ENCODE assay signal across 17 cellular contexts in genomic region chr2:67038195-67038594, GRCh38.
DNase-seq lines count a peak whose midpoint lies in the region; ATAC-seq, FAIRE-seq and TF ChIP-seq lines count a peak whose summit lies in the region.
"Had no signal": no experiment of that assay in that cellular context is flagged by ENCODE, and none has a peak within 500 bp of the region (broad histone marks: within the 10 kb centered on the region; RNA-seq: fewer than 3 reads in every experiment).

No MANE protein-coding gene starts in this region.

- H3K4me3 ChIP-seq in HEK293 (ENCODE audit: low read depth, low read length) (no peak overlapping the region), HepG2 (replicated peaks in 1 of 3; ENCODE audit: insufficient read depth in 1 of 3, low read depth in 2 of 3, low read length in 3 of 3) (no peak overlapping the region), neuronal stem cell (ENCODE audit: low read length in 2 of 2) (no peak overlapping the region)
- H3K4me3 ChIP-seq: BLaER1, GM12878 had no signal

- peak; percentile 59 for ATAC-seq in HepG2
- ATAC-seq in activated naive CD8-positive, alpha-beta T cell treated with anti-CD3 and anti-CD28 coated beads, Interleukin-2, amount 50 U/mL, for 24 hours, result no peak
- ATAC-seq: GM12878 had no signal

- no peak overlapping the region for H4K8ac ChIP-seq in neuronal stem cell (ENCODE audit: low read depth, low read length)

- no peak overlapping the region for H3K14ac ChIP-seq in neuronal stem cell (ENCODE audit: low read length)

- H3K4me1 ChIP-seq in HEK293 (ENCODE audit: control insufficient read depth, insufficient read depth, low read length) (peaks cover 15% of the 10 kb centered on the region), HepG2 (ENCODE audit: insufficient read depth, low read length) (0 out of 2 replicates have a peak, but pooled peaks cover 10% of the 10 kb centered on the region), neuronal stem cell (ENCODE audit: control insufficient read depth in 2 of 2, insufficient read depth in 1 of 2, low read depth in 1 of 2, low read length in 2 of 2) (peaks cover 0 to 3% of the 10 kb centered on the region in 2 donors)
- H3K4me1 ChIP-seq: BLaER1 had no signal

- no peak for FAIRE-seq in HepG2 (lab: Jason Lieb, UNC)
- FAIRE-seq: GM12878, GM18507 had no signal

- no peak overlapping the region for H3K4me3 Mint-ChIP-seq in activated T-cell treated with anti-CD3 and anti-CD28 coated beads, Interleukin-2, amount 50 U/mL, for 24 hours
- H3K4me3 Mint-ChIP-seq in activated naive CD8-positive, alpha-beta T cell treated with anti-CD3 and anti-CD28 coated beads, Interleukin-2, amount 50 U/mL, for 24 hours, result no peak overlapping the region
- H3K4me3 Mint-ChIP-seq: CD8-positive, alpha-beta memory T cell; H9 had no signal

- 74% methylated on average over 3 of the region's 3 CpGs for WGBS in HepG2 (ENCODE audit: low lambda C conversion rate)
- WGBS in neuronal stem cell (ENCODE audit: extremely low coverage in 2 of 2, insufficient read length in 2 of 2, insufficient replicate concordance in 1 of 2), 2 donors, result no CpG with 5 or more reads among the region's 3 CpGs

- no peaks in the 10 kb centered on the region for H4K20me1 ChIP-seq in HepG2 (ENCODE audit: insufficient read depth, low read length)
- H4K20me1 ChIP-seq: BLaER1 had no signal

- TF ChIP-seq EP300 in HepG2 (IDR thresholded peaks at IDR 0.05; ENCODE audit: low read depth in 2 of 2, low read length in 2 of 2) (no peak), HepG2 (CRISPR knock-in tag; IDR thresholded peaks at IDR 0.05; ENCODE audit: borderline replicate concordance) (no peak)

- no peak overlapping the region for H3K4ac ChIP-seq in neuronal stem cell (ENCODE audit: low read length)

- H3K36me3 Mint-ChIP-seq in activated T-cell treated with anti-CD3 and anti-CD28 coated beads, Interleukin-2, amount 50 U/mL, for 24 hours (ENCODE audit: low read depth), result no peaks in the 10 kb centered on the region
- H3K36me3 Mint-ChIP-seq in activated naive CD8-positive, alpha-beta T cell treated with anti-CD3 and anti-CD28 coated beads, Interleukin-2, amount 50 U/mL, for 24 hours (ENCODE audit: low read depth), result no peaks in the 10 kb centered on the region
- H3K36me3 Mint-ChIP-seq: CD8-positive, alpha-beta memory T cell had no signal

- TF ChIP-seq POLR2A in HepG2 (IDR thresholded peaks at IDR 0.05; ENCODE audit: insufficient read depth in 1 of 2, low read depth in 2 of 2, low read length in 2 of 2), result no peak

- H2BK5ac ChIP-seq in neuronal stem cell (ENCODE audit: low read length), result no peak overlapping the region

- no peak for TF ChIP-seq CTCF in HEK293 (tag by site-specific recombination; IDR thresholded peaks at IDR 0.05)
- no peak for TF ChIP-seq CTCF in HepG2 (CRISPR knock-in tag; IDR thresholded peaks at IDR 0.05)

- H2AFZ ChIP-seq in HepG2 (ENCODE audit: low read length), result no peak overlapping the region
- no peak overlapping the region for H2AFZ ChIP-seq in neuronal stem cell (ENCODE audit: low read length)

- no TSS peak for BruUV-seq in HepG2 (replicated peaks; lab: Mats Ljungman, UMichigan)

- no peak overlapping the region for H2BK120ac ChIP-seq in neuronal stem cell (ENCODE audit: low read depth, low read length)

- no peak overlapping the region for H3K27ac Mint-ChIP-seq in activated T-cell treated with anti-CD3 and anti-CD28 coated beads, Interleukin-2, amount 50 U/mL, for 24 hours
- H3K27ac Mint-ChIP-seq in activated naive CD8-positive, alpha-beta T cell treated with anti-CD3 and anti-CD28 coated beads, Interleukin-2, amount 50 U/mL, for 24 hours, result no peak overlapping the region
- H3K27ac Mint-ChIP-seq: CD8-positive, alpha-beta memory T cell had no signal

- peak overlapping the region; percentile 25 for H3K18ac ChIP-seq in neuronal stem cell (ENCODE audit: low read length)

- H2BK12ac ChIP-seq in neuronal stem cell (ENCODE audit: low read length), result no peak overlapping the region

- no peak for TF ChIP-seq RAD21 in HepG2 (CRISPR knock-in tag; IDR thresholded peaks at IDR 0.05)

- no peak overlapping the region; the same call in 1 of the 2 replicates for H3K27ac ChIP-seq in HEK293 (ENCODE audit: extremely low read depth, low read depth, low read length)
- no peak overlapping the region for H3K27ac ChIP-seq in HepG2 (ENCODE audit: extremely low read length, insufficient read depth, low read length)
- no peak overlapping the region for H3K27ac ChIP-seq in neuronal stem cell (replicated peaks; ENCODE audit: low read length)
- H3K27ac ChIP-seq: 22Rv1, BLaER1, HL-60 had no signal

- H3K36me3 ChIP-seq in HEK293 (ENCODE audit: control insufficient read depth in 2 of 2, insufficient read depth in 1 of 2, low read length in 2 of 2) (no peaks in the 10 kb centered on the region), HepG2 (replicated peaks in 1 of 2; ENCODE audit: control insufficient read depth in 1 of 2, insufficient read depth in 2 of 2, low read length in 2 of 2) (no peaks in the 10 kb centered on the region), neuronal stem cell (replicated peaks in 1 of 2; ENCODE audit: control insufficient read depth in 2 of 2, insufficient read depth in 2 of 2, low read length in 2 of 2) (no peaks in the 10 kb centered on the region)
- H3K36me3 ChIP-seq: BLaER1 had no signal

- H2BK15ac ChIP-seq in neuronal stem cell (ENCODE audit: low read length), result no peak overlapping the region

- H3K9ac ChIP-seq in HepG2 (ENCODE audit: insufficient read depth, low read depth, low read length), result no peak overlapping the region
- no peak overlapping the region for H3K9ac ChIP-seq in neuronal stem cell (ENCODE audit: low read depth, low read length, poor library complexity)
- H3K9ac ChIP-seq: BLaER1 had no signal

- POLR2A ChIA-PET in HEK293 (lab: Yijun Ruan, JAX), result no interaction called here
- POLR2A ChIA-PET in HepG2 (lab: Yijun Ruan, JAX), result no interaction called here

- H2AK5ac ChIP-seq in neuronal stem cell (ENCODE audit: low read depth, low read length), result no peak overlapping the region

- H3K4me1 Mint-ChIP-seq in activated T-cell treated with anti-CD3 and anti-CD28 coated beads, Interleukin-2, amount 50 U/mL, for 24 hours (ENCODE audit: low read depth), result no peaks in the 10 kb centered on the region
- H3K4me1 Mint-ChIP-seq in activated naive CD8-positive, alpha-beta T cell treated with anti-CD3 and anti-CD28 coated beads, Interleukin-2, amount 50 U/mL, for 24 hours, result no peaks in the 10 kb centered on the region
- H3K4me1 Mint-ChIP-seq: CD8-positive, alpha-beta memory T cell; H9 had no signal

- H3K23ac ChIP-seq in neuronal stem cell (ENCODE audit: low read depth, low read length, poor library complexity), result no peak overlapping the region

- DNase-seq in DMS53 (lab: John Stamatoyannopoulos, UW), result peak; percentile 63
- DNase-seq in DMS53 treated with DMSO at 0.1 percent for 48 hours (lab: John Stamatoyannopoulos, UW; ENCODE audit: unreplicated experiment), result no peak
- no peak for DNase-seq in HepG2 (ENCODE audit: low spot score)
- DNase-seq in neuronal stem cell (ENCODE audit: low spot score), result no peak
- DNase-seq in activated T-cell treated with anti-CD3 and anti-CD28 coated beads, Interleukin-2, amount 50 U/mL, for 24 hours, result no peak
- no peak for DNase-seq in activated naive CD8-positive, alpha-beta T cell treated with anti-CD3 and anti-CD28 coated beads, Interleukin-2, amount 50 U/mL, for 24 hours
- DNase-seq in NOMO-1 treated with dmso at 0.1 percent for 144 hours (lab: John Stamatoyannopoulos, UW; ENCODE audit: unreplicated experiment), result no peak
- DNase-seq: CD8-positive, alpha-beta memory T cell; DMS79; GOT3; H9 had no signal

- H4K91ac ChIP-seq in neuronal stem cell (ENCODE audit: low read depth, low read length, poor library complexity), result no peak overlapping the region

- in situ Hi-C loops in HepG2 (cut with HindIII; ENCODE audit: extremely low pct_ligation_motif_present, low pct_unique_long_range_greater_than_20kb), result no loop called here

- no peaks in the 10 kb centered on the region for H3K79me1 ChIP-seq in neuronal stem cell (ENCODE audit: low read depth, low read length)

- H3K27me3 Mint-ChIP-seq in activated T-cell treated with anti-CD3 and anti-CD28 coated beads, Interleukin-2, amount 50 U/mL, for 24 hours, result no peaks in the 10 kb centered on the region
- H3K27me3 Mint-ChIP-seq in activated naive CD8-positive, alpha-beta T cell treated with anti-CD3 and anti-CD28 coated beads, Interleukin-2, amount 50 U/mL, for 24 hours, result no peaks in the 10 kb centered on the region

- no peaks in the 10 kb centered on the region for H3K9me3 Mint-ChIP-seq in activated T-cell treated with anti-CD3 and anti-CD28 coated beads, Interleukin-2, amount 50 U/mL, for 24 hours
- H3K9me3 Mint-ChIP-seq in activated naive CD8-positive, alpha-beta T cell treated with anti-CD3 and anti-CD28 coated beads, Interleukin-2, amount 50 U/mL, for 24 hours, result no peaks in the 10 kb centered on the region
- H3K9me3 Mint-ChIP-seq: H9 had no signal

- intact Hi-C loops in HepG2 (cut with micrococcal nuclease; ENCODE audit: unreplicated experiment), result no loop called here

- CTCF ChIA-PET in HEK293 (lab: Yijun Ruan, JAX) (no interaction called here), HepG2 (lab: Yijun Ruan, JAX; ENCODE audit: low intra/inter-chr PET ratio, low total read pairs) (no interaction called here)

- H3K79me2 ChIP-seq in HepG2 (ENCODE audit: insufficient read depth, low read length), result no peaks in the 10 kb centered on the region

- H3K4me2 ChIP-seq in HepG2 (ENCODE audit: low read depth, low read length), result peak overlapping the region; percentile 22; the same call in 1 of the 2 replicates
- no peak overlapping the region for H3K4me2 ChIP-seq in neuronal stem cell (ENCODE audit: insufficient read depth, low read length, poor library complexity, severe bottlenecking)
- H3K4me2 ChIP-seq: BLaER1 had no signal

- H3K27me3 ChIP-seq in HepG2 (ENCODE audit: control insufficient read depth in 1 of 2, insufficient read depth in 2 of 2, low read length in 2 of 2) (no peaks in the 10 kb centered on the region), neuronal stem cell (ENCODE audit: control insufficient read depth in 3 of 3, insufficient read depth in 3 of 3, low read depth in 1 of 3, low read length in 3 of 3) (no peaks in the 10 kb centered on the region)
- H3K27me3 ChIP-seq: BLaER1 had no signal

- H3K9me3 ChIP-seq in HEK293 (ENCODE audit: control insufficient read depth, insufficient read depth, low read depth, low read length) (no peaks in the 10 kb centered on the region), HepG2 (ENCODE audit: low read length) (peaks cover 93% of the 10 kb centered on the region), neuronal stem cell (replicated peaks in 1 of 2; ENCODE audit: control insufficient read depth in 2 of 2, insufficient read depth in 1 of 2, low read depth in 1 of 2, low read length in 2 of 2) (no peaks in the 10 kb centered on the region)
- H3K9me3 ChIP-seq: BLaER1 had no signal

TF ChIP-seq in HEK293, 187 proteins besides CTCF, POLR2A, EP300 and RAD21 (continues in another document):
- no peak for TF ChIP-seq ZNF529 (tag by site-specific recombination; IDR thresholded peaks at IDR 0.05; ENCODE audit: insufficient replicate concordance)
- no peak for TF ChIP-seq SP3 (tag by site-specific recombination; IDR thresholded peaks at IDR 0.05)

TF ChIP-seq in HepG2, 621 proteins besides CTCF, POLR2A, EP300 and RAD21 (continues in another document):
- TF ChIP-seq GABPA (IDR thresholded peaks at IDR 0.05; ENCODE audit: low read depth, low read length) (no peak), GABPA (CRISPR knock-in tag; IDR thresholded peaks at IDR 0.05; ENCODE audit: low read depth) (no peak), ZMYM4 (CRISPR knock-in tag; IDR thresholded peaks at IDR 0.05) (0 out of 2 replicates have a peak, but pooled peaks have one; percentile 8)
